ENCODE assay signal across 8 cellular contexts in genomic region chr15:65212097-65212496, GRCh38. TPM values are rescaled to one million over a fixed set of nuclear protein-coding genes. Genes with fewer than 3 reads are reported as not detected.
DNase-seq lines count a peak whose midpoint lies in the region; ATAC-seq and TF ChIP-seq lines count a peak whose summit lies in the region.

No MANE protein-coding gene starts in this region.

- H3K4me3 ChIP-seq in A673 (ENCODE audit: low read depth, low read length, poor library complexity, severe bottlenecking) (no peak overlapping the region), HAP-1 (no peak overlapping the region), hepatocyte (no peak overlapping the region)

- H3K79me2 ChIP-seq in hepatocyte, result no peaks in the 10 kb centered on the region

- TF ChIP-seq CTCF in A673 (conservative IDR thresholded peaks at IDR 0.05; ENCODE audit: low read depth, low read length), result peak; percentile 65
- TF ChIP-seq CTCF in hepatocyte (IDR thresholded peaks at IDR 0.05; ENCODE audit: poor library complexity), result peak; percentile 39

- H3K9me3 Mint-ChIP-seq in activated CD4-positive, alpha-beta T cell treated with anti-CD3 and anti-CD28 coated beads, Interleukin-2, amount 10 ng/mL, durations not matched to agents 7 days and 5 days, result no peaks in the 10 kb centered on the region
- no peaks in the 10 kb centered on the region for H3K9me3 Mint-ChIP-seq in stimulated activated effector memory CD8-positive, alpha-beta T cell treated with anti-CD3 and anti-CD28 coated beads, Interleukin-12 subunit alpha, Interleukin-12 subunit beta, amount 100 ng/mL, for 72 hours

- CTCF ChIA-PET in A673 (lab: Charles Lee), result no interaction called here
- CTCF ChIA-PET in activated CD4-positive, alpha-beta T cell treated with anti-CD3 and anti-CD28 coated beads, Interleukin-2, amount 10 ng/mL, durations not matched to agents 7 days and 5 days (lab: Charles Lee), result interaction anchor here (1.4 kb wide), 1 partner anchor 10 kb away, joined by 4 read pairs; no protein-coding TSS in a partner anchor

- H3K9me2 ChIP-seq in hepatocyte (replicated peaks; ENCODE audit: insufficient read depth), result no peaks in the 10 kb centered on the region

- no peak overlapping the region for H3K27ac Mint-ChIP-seq in activated CD4-positive, alpha-beta T cell treated with anti-CD3 and anti-CD28 coated beads, Interleukin-2, amount 10 ng/mL, durations not matched to agents 7 days and 5 days
- no peak overlapping the region for H3K27ac Mint-ChIP-seq in stimulated activated effector memory CD8-positive, alpha-beta T cell treated with anti-CD3 and anti-CD28 coated beads, Interleukin-12 subunit alpha, Interleukin-12 subunit beta, amount 100 ng/mL, for 72 hours

- WGBS in hepatocyte (ENCODE audit: low lambda C conversion rate, missing lambda C conversion rate), result 70% methylated on average over 5 of the region's 5 CpGs

- no peak overlapping the region for H3K4me3 Mint-ChIP-seq in activated CD4-positive, alpha-beta T cell treated with anti-CD3 and anti-CD28 coated beads, Interleukin-2, amount 10 ng/mL, durations not matched to agents 7 days and 5 days
- no peak overlapping the region for H3K4me3 Mint-ChIP-seq in stimulated activated effector memory CD8-positive, alpha-beta T cell treated with anti-CD3 and anti-CD28 coated beads, Interleukin-12 subunit alpha, Interleukin-12 subunit beta, amount 100 ng/mL, for 72 hours

- H3K4me1 ChIP-seq in A673 (ENCODE audit: insufficient read depth, low read length, poor library complexity, severe bottlenecking) (peaks cover 7% of the 10 kb centered on the region), HAP-1 (peaks cover 20% of the 10 kb centered on the region), hepatocyte (ENCODE audit: insufficient read depth) (peaks cover 33% of the 10 kb centered on the region)

- intact Hi-C loops in A673 (cut with micrococcal nuclease; ENCODE audit: unreplicated experiment), result no loop called here

- POLR2A ChIA-PET in A673 (lab: Charles Lee; ENCODE audit: low non-redundant PET), result interaction anchor here (0.5 kb wide), 1 partner anchor 155 kb away, joined by 3 read pairs; no protein-coding TSS in a partner anchor
- POLR2A ChIA-PET in activated CD4-positive, alpha-beta T cell treated with anti-CD3 and anti-CD28 coated beads, Interleukin-2, amount 10 ng/mL, durations not matched to agents 7 days and 5 days (lab: Charles Lee), result no interaction called here

- DNase-seq in A673 (ENCODE audit: low spot score) (peak; percentile 44), HAP-1 (ENCODE audit: low spot score in 2 of 2) (peak; percentile 78 to 91), hepatocyte (ENCODE audit: low spot score) (peak; percentile 45), NCI-H1417 (lab: John Stamatoyannopoulos, UW) (no peak), NCI-H774 (lab: John Stamatoyannopoulos, UW) (no peak)
- peak; percentile 33 for DNase-seq in activated CD4-positive, alpha-beta T cell treated with anti-CD3 and anti-CD28 coated beads, Interleukin-2, amount 10 ng/mL, durations not matched to agents 7 days and 5 days
- DNase-seq in stimulated activated effector memory CD8-positive, alpha-beta T cell treated with anti-CD3 and anti-CD28 coated beads, Interleukin-12 subunit alpha, Interleukin-12 subunit beta, amount 100 ng/mL, for 72 hours (ENCODE audit: low spot score in 2 of 2), result peak; percentile 20 to 62

- H3K9me3 ChIP-seq in A673 (ENCODE audit: low read depth, low read length, poor library complexity, severe bottlenecking) (no peaks in the 10 kb centered on the region), HAP-1 (no peaks in the 10 kb centered on the region), hepatocyte (ENCODE audit: low read depth) (no peaks in the 10 kb centered on the region)

- H3K4me1 Mint-ChIP-seq in activated CD4-positive, alpha-beta T cell treated with anti-CD3 and anti-CD28 coated beads, Interleukin-2, amount 10 ng/mL, durations not matched to agents 7 days and 5 days, result no peaks in the 10 kb centered on the region
- no peaks in the 10 kb centered on the region for H3K4me1 Mint-ChIP-seq in stimulated activated effector memory CD8-positive, alpha-beta T cell treated with anti-CD3 and anti-CD28 coated beads, Interleukin-12 subunit alpha, Interleukin-12 subunit beta, amount 100 ng/mL, for 72 hours

- no peaks in the 10 kb centered on the region for H3K36me3 ChIP-seq in A673 (ENCODE audit: insufficient read depth, low read length, poor library complexity, severe bottlenecking)
- no peaks in the 10 kb centered on the region for H3K36me3 ChIP-seq in HAP-1 (replicated peaks)
- H3K36me3 ChIP-seq in hepatocyte (replicated peaks; ENCODE audit: insufficient read depth, low read depth), result no peaks in the 10 kb centered on the region

- BruUV-seq in A673 (replicated peaks; lab: Mats Ljungman, UMichigan), result no TSS peak

- H3K4me2 ChIP-seq in hepatocyte, result peak overlapping the region; percentile 60

- H3K27me3 ChIP-seq in A673 (replicated peaks; ENCODE audit: insufficient read depth, low read depth, low read length, poor library complexity) (no peaks in the 10 kb centered on the region), HAP-1 (ENCODE audit: low read depth) (no peaks in the 10 kb centered on the region), hepatocyte (no peaks in the 10 kb centered on the region)

- H2AFZ ChIP-seq in hepatocyte, result no peak overlapping the region

- H3K36me3 Mint-ChIP-seq in activated CD4-positive, alpha-beta T cell treated with anti-CD3 and anti-CD28 coated beads, Interleukin-2, amount 10 ng/mL, durations not matched to agents 7 days and 5 days (ENCODE audit: low read depth), result no peaks in the 10 kb centered on the region
- H3K36me3 Mint-ChIP-seq in stimulated activated effector memory CD8-positive, alpha-beta T cell treated with anti-CD3 and anti-CD28 coated beads, Interleukin-12 subunit alpha, Interleukin-12 subunit beta, amount 100 ng/mL, for 72 hours, result no peaks in the 10 kb centered on the region

- ATAC-seq in stimulated activated effector memory CD8-positive, alpha-beta T cell treated with anti-CD3 and anti-CD28 coated beads, Interleukin-12 subunit alpha, Interleukin-12 subunit beta, amount 100 ng/mL, for 72 hours, result peak; percentile 81
- no peak for ATAC-seq in GM19023 (IDR thresholded peaks at IDR 0.05; ENCODE audit: unreplicated experiment)

- H3K27ac ChIP-seq in A673 (ENCODE audit: low read depth, low read length, poor library complexity, severe bottlenecking) (no peak overlapping the region), hepatocyte (peak overlapping the region; percentile 65)

- H4K20me1 ChIP-seq in hepatocyte (ENCODE audit: insufficient read depth, poor library complexity, severe bottlenecking), result no peaks in the 10 kb centered on the region

- no peaks in the 10 kb centered on the region for H3K27me3 Mint-ChIP-seq in activated CD4-positive, alpha-beta T cell treated with anti-CD3 and anti-CD28 coated beads, Interleukin-2, amount 10 ng/mL, durations not matched to agents 7 days and 5 days

- in situ Hi-C loops in HAP-1 (cut with MboI; ENCODE audit: low sequenced_read_pairs), result no loop called here

RNA-seq across cellular contexts. Expression of gene CILP, which starts 0.8 kb away (rescaled TPM):
- total RNA-seq in A673 (2021) (0.04 TPM in 1 of 2 replicates, not detected in the other), hepatocyte (62.9 and 67.1 TPM in 2 replicates)
- total RNA-seq in activated CD4-positive, alpha-beta T cell treated with anti-CD3 and anti-CD28 coated beads, Interleukin-2, amount 10 ng/mL, durations not matched to agents 7 days and 5 days, result under 1 TPM; 0.04 to 0.12 TPM
- 69.2 and 96.4 TPM in 2 replicates for polyA plus RNA-seq in hepatocyte

RNA-seq across cellular contexts. Expression of gene CLPX, which starts 27.0 kb away (rescaled TPM):
- total RNA-seq in A673 (2021) (60.2 and 64.4 TPM in 2 replicates), hepatocyte (53.4 and 53.5 TPM in 2 replicates)
- 10 to 100 TPM; 44.9 to 47.3 TPM for total RNA-seq in activated CD4-positive, alpha-beta T cell treated with anti-CD3 and anti-CD28 coated beads, Interleukin-2, amount 10 ng/mL, durations not matched to agents 7 days and 5 days
- polyA plus RNA-seq in hepatocyte, result 20.0 and 33.8 TPM in 2 replicates

Comparison
In these comparisons a context has a peak if more than half of its experiments do, and no peak if none do; other contexts are left out.
1. DNase-seq: peak in A673 (single experiment), HAP-1 (2 of 2), activated CD4-positive, alpha-beta T cell treated with anti-CD3 and anti-CD28 coated beads, Interleukin-2, amount 10 ng/mL, durations not matched to agents 7 days and 5 days (single experiment), hepatocyte (single experiment) and stimulated activated effector memory CD8-positive, alpha-beta T cell treated with anti-CD3 and anti-CD28 coated beads, Interleukin-12 subunit alpha, Interleukin-12 subunit beta, amount 100 ng/mL, for 72 hours (2 of 2); none in NCI-H1417 (0 of 3) and NCI-H774 (single experiment).
2. RNA of gene CILP, which starts 0.8 kb away (total RNA-seq): 62.9 to 67.1 TPM in hepatocyte; 0.04 to 0.12 TPM in activated CD4-positive, alpha-beta T cell treated with anti-CD3 and anti-CD28 coated beads, Interleukin-2, amount 10 ng/mL, durations not matched to agents 7 days and 5 days and 0.04 TPM in A673; every median in the first group is over 10 times any median in the second.